ENCODE assay signal across 15 cellular contexts in genomic region chr5:172245046-172245445, GRCh38. TPM values are rescaled to one million over a fixed set of nuclear protein-coding genes. Genes with fewer than 3 reads are reported as not detected.
DNase-seq lines count a peak whose midpoint lies in the region; ATAC-seq and TF ChIP-seq lines count a peak whose summit lies in the region.
"Had no signal": no experiment of that assay in that cellular context is flagged by ENCODE, and none has a peak within 500 bp of the region (broad histone marks: within the 10 kb centered on the region; RNA-seq: fewer than 3 reads in every experiment).

No MANE protein-coding gene starts in this region.

- no peaks in the 10 kb centered on the region for H3K36me3 ChIP-seq in GM23338 (ENCODE audit: insufficient read depth)
- H3K36me3 ChIP-seq in trophoblast cell (ENCODE audit: control insufficient read depth in 1 of 2, insufficient read depth in 2 of 2, low read length in 2 of 2), result no peaks in the 10 kb centered on the region

- no peaks in the 10 kb centered on the region for H3K9me3 Mint-ChIP-seq in GM23338

- no peaks in the 10 kb centered on the region for H3K9me2 ChIP-seq in GM23338 (ENCODE audit: insufficient read depth)

- H2AK5ac ChIP-seq in trophoblast cell (ENCODE audit: low read length), result no peak overlapping the region

- H2AFZ ChIP-seq in GM23338 (no peak overlapping the region), trophoblast cell (ENCODE audit: insufficient read depth, low read length, poor library complexity) (no peak overlapping the region)
- H2AFZ ChIP-seq: PC-9 had no signal

- H2BK5ac ChIP-seq in trophoblast cell (ENCODE audit: low read depth, low read length, poor library complexity), result no peak overlapping the region

- H3K4me1 ChIP-seq in GM23338 (ENCODE audit: insufficient read depth), result no peaks in the 10 kb centered on the region; the same call in 1 of the 2 replicates
- H3K4me1 ChIP-seq in trophoblast cell (ENCODE audit: control insufficient read depth in 1 of 2, insufficient read depth in 2 of 2, low read length in 2 of 2), result peaks cover 0 to 7% of the 10 kb centered on the region in 2 experiments
- H3K4me1 ChIP-seq: SJCRH30 had no signal

- no peak overlapping the region for H3K4me3 Mint-ChIP-seq in GM23338
- H3K4me3 Mint-ChIP-seq: CD8-positive, alpha-beta memory T cell had no signal

- H3K27me3 ChIP-seq in GM23338 (ENCODE audit: insufficient read depth) (no peaks in the 10 kb centered on the region), trophoblast cell (ENCODE audit: insufficient read depth, low read length) (no peaks in the 10 kb centered on the region)
- H3K27me3 ChIP-seq: SJCRH30 had no signal

- H3K4me1 Mint-ChIP-seq in GM23338, result peaks cover 5% of the 10 kb centered on the region

- H4K8ac ChIP-seq in trophoblast cell (ENCODE audit: low read depth, low read length), result no peak overlapping the region

- H3K14ac ChIP-seq in trophoblast cell (ENCODE audit: low read length), result no peak overlapping the region

- H3K9me3 ChIP-seq in trophoblast cell (ENCODE audit: insufficient read depth, low read depth, low read length), result no peaks in the 10 kb centered on the region
- H3K9me3 ChIP-seq: SJCRH30 had no signal

- TF ChIP-seq CTCF in GM23338 (conservative IDR thresholded peaks at IDR 0.05; ENCODE audit: low read depth in 2 of 2), result no peak

- H3K79me1 ChIP-seq in trophoblast cell (ENCODE audit: low read length), result no peaks in the 10 kb centered on the region

- H3K4me2 ChIP-seq in GM23338 (no peak overlapping the region), trophoblast cell (ENCODE audit: low read length) (no peak overlapping the region)
- H3K4me2 ChIP-seq: PC-9 had no signal

- H3K18ac ChIP-seq in trophoblast cell (ENCODE audit: low read length), result no peak overlapping the region

- peaks cover 12% of the 10 kb centered on the region; the same call in 2 of the 3 replicates for H3K36me3 Mint-ChIP-seq in GM23338 (ENCODE audit: low read depth)

- DNase-seq in GM23338 (ENCODE audit: low spot score) (no peak), NCI-H524 treated with DMSO at 0.1 percent for 48 hours (lab: John Stamatoyannopoulos, UW) (peak; percentile 28), cerebellum (ENCODE audit: low spot score) (peak; percentile 76), trophoblast cell (no peak), cortex of kidney (lab: John Stamatoyannopoulos, UW) (no peak), Kasumi-1 (lab: John Stamatoyannopoulos, UW) (no peak)
- no peak for DNase-seq in activated naive CD4-positive, alpha-beta T cell treated with Interleukin-2 at 50 U/mL for 16 hours
- DNase-seq: CD8-positive, alpha-beta memory T cell; DMS79; MV-4-11; NCI-H187 treated with DMSO at 0.1 percent for 48 hours; NCI-H510A treated with DMSO at 0.1 percent for 48 hours; PC-9; SJCRH30 had no signal

- H3K9ac ChIP-seq in trophoblast cell (ENCODE audit: low read length), result no peak overlapping the region

- no peak overlapping the region for H2BK12ac ChIP-seq in trophoblast cell (ENCODE audit: low read length)

- no CpG with 5 or more reads among the region's 2 CpGs for WGBS in trophoblast cell (ENCODE audit: extremely low coverage, insufficient coverage, insufficient read length)

- H2BK120ac ChIP-seq in trophoblast cell (ENCODE audit: insufficient read depth, low read length, poor library complexity), result no peak overlapping the region

- H3K79me2 ChIP-seq in GM23338 (replicated peaks; ENCODE audit: insufficient read depth) (peaks cover 100% of the 10 kb centered on the region), trophoblast cell (ENCODE audit: control insufficient read depth, insufficient read depth, low read length, poor library complexity) (peaks cover 11% of the 10 kb centered on the region)

- H3K4me3 ChIP-seq in GM23338, result no peak overlapping the region
- H3K4me3 ChIP-seq in trophoblast cell (ENCODE audit: low read depth, low read length), result no peak overlapping the region
- H3K4me3 ChIP-seq: PC-9, SJCRH30 had no signal

- H3K4ac ChIP-seq in trophoblast cell (ENCODE audit: low read depth, low read length), result peak overlapping the region; percentile 96

- no peak overlapping the region for H4K12ac ChIP-seq in trophoblast cell (ENCODE audit: low read depth, low read length)

- peaks cover 3% of the 10 kb centered on the region for H3F3A ChIP-seq in GM23338 (replicated peaks; ENCODE audit: low read depth)

- H3K27ac ChIP-seq in GM23338 (ENCODE audit: low read depth) (peak overlapping the region; percentile 22; the same call in 1 of the 2 replicates), trophoblast cell (ENCODE audit: low read depth, low read length) (no peak overlapping the region)
- H3K27ac ChIP-seq: PC-9, SJCRH30 had no signal

- H3K27ac Mint-ChIP-seq in GM23338, result no peak overlapping the region
- H3K27ac Mint-ChIP-seq: CD8-positive, alpha-beta memory T cell had no signal

- no peak overlapping the region for H4K91ac ChIP-seq in trophoblast cell (ENCODE audit: low read depth, low read length)

- ATAC-seq in GM23338, result no peak

- peaks cover 47% of the 10 kb centered on the region; the same call in 1 of the 2 replicates for H4K20me1 ChIP-seq in GM23338 (replicated peaks; ENCODE audit: insufficient read depth)

- H3K23ac ChIP-seq in trophoblast cell (ENCODE audit: low read length), result no peak overlapping the region

- H3K27me3 Mint-ChIP-seq in GM23338 (ENCODE audit: insufficient read depth, low read depth, poor library complexity), result peaks cover 6% of the 10 kb centered on the region
- H3K27me3 Mint-ChIP-seq: CD8-positive, alpha-beta memory T cell had no signal

TF ChIP-seq in GM23338, 12 proteins besides CTCF, POLR2A, EP300 and RAD21 (continues in another document):
- TF ChIP-seq JUNB (IDR thresholded peaks at IDR 0.05; ENCODE audit: unreplicated experiment), result no peak
- no peak for TF ChIP-seq ZNF331 (CRISPR knock-in tag; IDR thresholded peaks at IDR 0.05; ENCODE audit: low read depth)
- TF ChIP-seq EZH2 (IDR thresholded peaks at IDR 0.05; ENCODE audit: low read depth, unreplicated experiment), result no peak

RNA-seq across cellular contexts. Expression of gene UBTD2, which starts 38.5 kb away (rescaled TPM):
- total RNA-seq in GM23338 (2014; rRNA removed; shearing (Covaris generic)), result 44.2 and 46.3 TPM in 2 replicates
- polyA plus RNA-seq in GM23338 (2016; fragmentation: Nextera tagmentation; extraction: Ambion mirVana), result 15.5 and 17.9 TPM in 2 replicates
- total RNA-seq in cerebellum, result 48.5 TPM
- polyA plus RNA-seq in trophoblast cell (2013), result 30.4 and 31.5 TPM in 2 replicates

RNA-seq across cellular contexts. Expression of gene EFCAB9, which starts 51.1 kb away (rescaled TPM):
- not detected in 2 replicates for total RNA-seq in GM23338 (2014; rRNA removed; shearing (Covaris generic))
- polyA plus RNA-seq in GM23338 (2016; fragmentation: Nextera tagmentation; extraction: Ambion mirVana), result not detected in 2 replicates
- not detected for total RNA-seq in cerebellum
- polyA plus RNA-seq in trophoblast cell (2013), result not detected in 2 replicates
- total RNA-seq: CD8-positive, alpha-beta memory T cell; H1; PC-9; SJCRH30 had no signal
- polyA plus RNA-seq: CD8-positive, alpha-beta memory T cell; H1 had no signal

RNA-seq across cellular contexts. Expression of gene STK10, which starts 57.0 kb away (rescaled TPM):
- total RNA-seq in GM23338 (2014; rRNA removed; shearing (Covaris generic)), result 17.8 and 19.6 TPM in 2 replicates
- 7.5 and 9.3 TPM in 2 replicates for polyA plus RNA-seq in GM23338 (2016; fragmentation: Nextera tagmentation; extraction: Ambion mirVana)
- 19.1 TPM for total RNA-seq in cerebellum
- 29.6 and 30.3 TPM in 2 replicates for polyA plus RNA-seq in trophoblast cell (2013)

Comparison
In these comparisons a context has a peak if more than half of its experiments do, and no peak if none do; other contexts are left out.
1. DNase-seq: peak in NCI-H524 treated with DMSO at 0.1 percent for 48 hours (single experiment) and cerebellum (single experiment); none in GM23338 (single experiment), trophoblast cell (0 of 2), cortex of kidney (single experiment), Kasumi-1 (0 of 2) and activated naive CD4-positive, alpha-beta T cell treated with Interleukin-2 at 50 U/mL for 16 hours (single experiment).